Comparison of ENCODE assay signal across 9 cellular contexts in genomic region chr1:153277852-153278251, GRCh38. TPM values are rescaled to one million over a fixed set of nuclear protein-coding genes. Genes with fewer than 3 reads are reported as not detected.
DNase-seq lines count a peak whose midpoint lies in the region; ATAC-seq and TF ChIP-seq lines count a peak whose summit lies in the region.
"Had no signal": no experiment of that assay in that cellular context is flagged by ENCODE, and none has a peak within 500 bp of the region (broad histone marks: within the 10 kb centered on the region; RNA-seq: fewer than 3 reads in every experiment).

No MANE protein-coding gene starts in this region.

- ATAC-seq in GM19455 (IDR thresholded peaks at IDR 0.05; ENCODE audit: unreplicated experiment) (peak; percentile 55), GM21360 (IDR thresholded peaks at IDR 0.05; ENCODE audit: unreplicated experiment) (no peak)

- no peaks in the 10 kb centered on the region for H3K9me3 Mint-ChIP-seq in Calu3 (ENCODE audit: low read depth, unreplicated experiment)
- H3K9me3 Mint-ChIP-seq in activated T-cell treated with anti-CD3 and anti-CD28 coated beads, Interleukin-2, amount 50 U/mL, for 24 hours: no peaks in the 10 kb centered on the region

- CTCF ChIA-PET in Calu3 (lab: Charles Lee): interaction anchor here (0.5 to 0.7 kb wide), 3 partner anchors 32 to 368 kb away, joined by 3 to 9 read pairs (median 4); no protein-coding TSS in a partner anchor

- H3K36me3 Mint-ChIP-seq in Calu3 (ENCODE audit: insufficient read depth, unreplicated experiment): no peaks in the 10 kb centered on the region
- no peaks in the 10 kb centered on the region for H3K36me3 Mint-ChIP-seq in activated T-cell treated with anti-CD3 and anti-CD28 coated beads, Interleukin-2, amount 50 U/mL, for 24 hours (ENCODE audit: low read depth)

- no peaks in the 10 kb centered on the region for H3K4me1 Mint-ChIP-seq in Calu3 (ENCODE audit: low read depth, unreplicated experiment)
- no peaks in the 10 kb centered on the region for H3K4me1 Mint-ChIP-seq in activated T-cell treated with anti-CD3 and anti-CD28 coated beads, Interleukin-2, amount 50 U/mL, for 24 hours (ENCODE audit: low read depth)

- intact Hi-C loops in Calu3 (cut with micrococcal nuclease; ENCODE audit: unreplicated experiment): loop anchor here (2.0 to 5.0 kb wide), 2 partner anchors 51 to 407 kb away; no protein-coding TSS in a partner anchor

- H3K27ac Mint-ChIP-seq in Calu3 (ENCODE audit: unreplicated experiment): no peak overlapping the region
- no peak overlapping the region for H3K27ac Mint-ChIP-seq in activated T-cell treated with anti-CD3 and anti-CD28 coated beads, Interleukin-2, amount 50 U/mL, for 24 hours

- no peak overlapping the region for H3K4me3 Mint-ChIP-seq in Calu3 (ENCODE audit: low read depth, unreplicated experiment)
- no peak overlapping the region for H3K4me3 Mint-ChIP-seq in activated T-cell treated with anti-CD3 and anti-CD28 coated beads, Interleukin-2, amount 50 U/mL, for 24 hours

- BruUV-seq in Calu3 (replicated peaks; lab: Mats Ljungman, UMichigan): no TSS peak

- peak; percentile 86 for TF ChIP-seq CTCF in Calu3 (IDR thresholded peaks at IDR 0.05; ENCODE audit: unreplicated experiment)

- DNase-seq in Calu3 (peak; percentile 75), LoVo (ENCODE audit: low spot score) (peak; percentile 23), kidney tubule cell (ENCODE audit: low spot score) (peak; percentile 52), 8988T (no peak), KBM-7 (no peak)
- DNase-seq in activated T-cell treated with anti-CD3 and anti-CD28 coated beads, Interleukin-2, amount 50 U/mL, for 24 hours: peak; percentile 56

- peaks cover 31% of the 10 kb centered on the region for H3K27me3 Mint-ChIP-seq in Calu3 (ENCODE audit: unreplicated experiment)
- H3K27me3 Mint-ChIP-seq in activated T-cell treated with anti-CD3 and anti-CD28 coated beads, Interleukin-2, amount 50 U/mL, for 24 hours: peaks cover 43% of the 10 kb centered on the region

- in situ Hi-C loops in KBM-7 (cut with MboI; ENCODE audit: low pct_unique_long_range_greater_than_20kb, low sequenced_read_pairs): no loop called here

RNA-seq across cellular contexts. Expression of gene LORICRIN, which starts 18.4 kb away (rescaled TPM):
- not detected in 2 replicates for total RNA-seq in Calu3 (2022)
- total RNA-seq: mononuclear cell had no signal

RNA-seq across cellular contexts. Expression of gene PGLYRP3, which starts 34.9 kb away (rescaled TPM):
- not detected in 2 replicates for total RNA-seq in Calu3 (2022)
- total RNA-seq: mononuclear cell had no signal

Comparison
In these comparisons a context has a peak if more than half of its experiments do, and no peak if none do; other contexts are left out.
1. DNase-seq: peak in Calu3 (single experiment), LoVo (single experiment), activated T-cell treated with anti-CD3 and anti-CD28 coated beads, Interleukin-2, amount 50 U/mL, for 24 hours (single experiment) and kidney tubule cell (single experiment); none in 8988T (single experiment) and KBM-7 (single experiment).